In genomic region chr12:19712041-19712440, GRCh38 we compare ENCODE assay signal across 13 cellular contexts.
DNase-seq lines count a peak whose midpoint lies in the region; ATAC-seq and TF ChIP-seq lines count a peak whose summit lies in the region.
"Had no signal": no experiment of that assay in that cellular context is flagged by ENCODE, and none has a peak within 500 bp of the region (broad histone marks: within the 10 kb centered on the region; RNA-seq: fewer than 3 reads in every experiment).

No MANE protein-coding gene starts in this region.

- TF ChIP-seq CTCF in SK-N-SH (IDR thresholded peaks at IDR 0.05): no peak
- TF ChIP-seq CTCF in fibroblast of the aortic adventitia (IDR thresholded peaks at IDR 0.05; ENCODE audit: insufficient read depth, low read length): no peak
- no peak for TF ChIP-seq CTCF in tibial nerve (IDR thresholded peaks at IDR 0.05)
- TF ChIP-seq CTCF in endothelial cell (IDR thresholded peaks at IDR 0.05; ENCODE audit: unreplicated experiment): no peak
- no peak for TF ChIP-seq CTCF in nephron progenitor cell (IDR thresholded peaks at IDR 0.05)

- H3K27ac ChIP-seq in SK-N-SH (ENCODE audit: low read depth in 2 of 2, low read length in 1 of 2): peak overlapping the region in 1 of 2 experiments; percentile 79; a peak in 2 of 4 replicates
- H3K27ac ChIP-seq in tibial nerve: peak overlapping the region in 3 of 4 donors; percentile 19 to 58 (median 47)

- no peaks in the 10 kb centered on the region for H3K36me3 ChIP-seq in SK-N-SH (replicated peaks in 1 of 2; ENCODE audit: control insufficient read depth in 1 of 2, insufficient read depth in 2 of 2, low read length in 1 of 2)
- no peaks in the 10 kb centered on the region for H3K36me3 ChIP-seq in tibial nerve
- H3K36me3 ChIP-seq: BE2C had no signal

- H3K9me2 ChIP-seq in SK-N-SH: no peaks in the 10 kb centered on the region

- peaks cover 6% of the 10 kb centered on the region for H3K4me1 Mint-ChIP-seq in activated CD8-positive, alpha-beta memory T cell treated with anti-CD3 and anti-CD28 coated beads, Interleukin-2, amount 10 ng/mL, durations not matched to agents 7 days and 5 days
- H3K4me1 Mint-ChIP-seq in endothelial cell (ENCODE audit: unreplicated experiment) (no peaks in the 10 kb centered on the region), nephron progenitor cell (no peaks in the 10 kb centered on the region)

- H3K79me2 ChIP-seq in SK-N-SH (ENCODE audit: insufficient read depth): no peaks in the 10 kb centered on the region

- 30% methylated on average over 4 of the region's 4 CpGs for WGBS in SK-N-SH (ENCODE audit: low lambda C conversion rate)
- WGBS in tibial nerve, 2 donors: 70 to 77% methylated on average over 4 of the region's 4 CpGs

- no peaks in the 10 kb centered on the region for H4K20me1 ChIP-seq in SK-N-SH (ENCODE audit: insufficient read depth)

- H3K27me3 ChIP-seq in SK-N-SH (ENCODE audit: insufficient read depth) (no peaks in the 10 kb centered on the region), tibial nerve (no peaks in the 10 kb centered on the region)
- H3K27me3 ChIP-seq: BE2C had no signal

- TF ChIP-seq RAD21 in SK-N-SH (IDR thresholded peaks at IDR 0.05; ENCODE audit: low read length): no peak

- peak in 1 of 2 experiments; percentile 50; a peak in 1 of 4 replicates for TF ChIP-seq EP300 in SK-N-SH (IDR thresholded peaks at IDR 0.05; ENCODE audit: borderline replicate concordance in 1 of 2, low read depth in 1 of 2, low read length in 1 of 2)
- no peak for TF ChIP-seq EP300 in tibial nerve (IDR thresholded peaks at IDR 0.05)

- H3K4me2 ChIP-seq in SK-N-SH: no peak overlapping the region

- ATAC-seq in activated CD8-positive, alpha-beta memory T cell treated with anti-CD3 and anti-CD28 coated beads, Interleukin-2, amount 10 ng/mL, durations not matched to agents 7 days and 5 days: peak; percentile 23
- no peak for ATAC-seq in HG03342 (IDR thresholded peaks at IDR 0.05; ENCODE audit: unreplicated experiment)
- ATAC-seq: left colon had no signal

- POLR2A ChIA-PET in SK-N-SH (lab: Yijun Ruan, JAX): no interaction called here

- H3K4me1 ChIP-seq in SK-N-SH (ENCODE audit: control insufficient read depth in 1 of 2, insufficient read depth in 2 of 2, low read depth in 1 of 2, low read length in 1 of 2) (peaks cover 0 to 11% of the 10 kb centered on the region in 2 experiments; a peak in 1 of 4 replicates), tibial nerve (no peaks in the 10 kb centered on the region)
- H3K4me1 ChIP-seq: BE2C had no signal

- no peak overlapping the region for H3K9ac ChIP-seq in SK-N-SH

- H2AFZ ChIP-seq in SK-N-SH (ENCODE audit: low read depth): no peak overlapping the region; the same call in 1 of the 2 replicates

- no peak overlapping the region for H3K4me3 ChIP-seq in SK-N-SH (ENCODE audit: low read depth in 2 of 2, low read length in 1 of 2)
- no peak overlapping the region for H3K4me3 ChIP-seq in fibroblast of the aortic adventitia (ENCODE audit: low read depth, low read length)
- no peak overlapping the region for H3K4me3 ChIP-seq in tibial nerve

- no peak overlapping the region for H3K4me3 Mint-ChIP-seq in activated CD8-positive, alpha-beta memory T cell treated with anti-CD3 and anti-CD28 coated beads, Interleukin-2, amount 10 ng/mL, durations not matched to agents 7 days and 5 days
- H3K4me3 Mint-ChIP-seq in endothelial cell (ENCODE audit: unreplicated experiment): no peak overlapping the region
- H3K4me3 Mint-ChIP-seq in nephron progenitor cell: no peak overlapping the region
- H3K4me3 Mint-ChIP-seq: dendritic cell treated with granulocyte-macrophage colony-stimulating factor and Interleukin-4, amounts not matched to agents 40 ng/mL and 50 ng/mL, for 4 days had no signal

- H3K9me3 Mint-ChIP-seq in activated CD8-positive, alpha-beta memory T cell treated with anti-CD3 and anti-CD28 coated beads, Interleukin-2, amount 10 ng/mL, durations not matched to agents 7 days and 5 days (ENCODE audit: low read depth): peaks cover 3% of the 10 kb centered on the region
- H3K9me3 Mint-ChIP-seq in endothelial cell (ENCODE audit: unreplicated experiment) (no peaks in the 10 kb centered on the region), nephron progenitor cell (peaks cover 13% of the 10 kb centered on the region)

- peaks cover 4% of the 10 kb centered on the region for H3K36me3 Mint-ChIP-seq in activated CD8-positive, alpha-beta memory T cell treated with anti-CD3 and anti-CD28 coated beads, Interleukin-2, amount 10 ng/mL, durations not matched to agents 7 days and 5 days
- no peaks in the 10 kb centered on the region for H3K36me3 Mint-ChIP-seq in endothelial cell (ENCODE audit: low read depth, unreplicated experiment)
- no peaks in the 10 kb centered on the region for H3K36me3 Mint-ChIP-seq in nephron progenitor cell (ENCODE audit: low read depth)

- CTCF ChIA-PET in activated CD8-positive, alpha-beta memory T cell treated with anti-CD3 and anti-CD28 coated beads, Interleukin-2, amount 10 ng/mL, durations not matched to agents 7 days and 5 days (lab: Charles Lee): no interaction called here
- CTCF ChIA-PET in SK-N-SH (lab: Yijun Ruan, JAX): no interaction called here

- no peak overlapping the region for H3K27ac Mint-ChIP-seq in activated CD8-positive, alpha-beta memory T cell treated with anti-CD3 and anti-CD28 coated beads, Interleukin-2, amount 10 ng/mL, durations not matched to agents 7 days and 5 days
- no peak overlapping the region for H3K27ac Mint-ChIP-seq in endothelial cell (ENCODE audit: unreplicated experiment)
- no peak overlapping the region for H3K27ac Mint-ChIP-seq in nephron progenitor cell
- H3K27ac Mint-ChIP-seq: dendritic cell treated with granulocyte-macrophage colony-stimulating factor and Interleukin-4, amounts not matched to agents 40 ng/mL and 50 ng/mL, for 4 days had no signal

- peaks cover 25% of the 10 kb centered on the region for H3F3A ChIP-seq in SK-N-SH (replicated peaks; ENCODE audit: insufficient read depth)

- no peak for TF ChIP-seq POLR2A in tibial nerve (IDR thresholded peaks at IDR 0.05)

- H3K27me3 Mint-ChIP-seq in activated CD8-positive, alpha-beta memory T cell treated with anti-CD3 and anti-CD28 coated beads, Interleukin-2, amount 10 ng/mL, durations not matched to agents 7 days and 5 days: no peaks in the 10 kb centered on the region
- H3K27me3 Mint-ChIP-seq in endothelial cell (ENCODE audit: unreplicated experiment) (no peaks in the 10 kb centered on the region), nephron progenitor cell (ENCODE audit: low read depth, poor library complexity) (no peaks in the 10 kb centered on the region)
- H3K27me3 Mint-ChIP-seq: dendritic cell treated with granulocyte-macrophage colony-stimulating factor and Interleukin-4, amounts not matched to agents 40 ng/mL and 50 ng/mL, for 4 days; progenitor cell of endocrine pancreas had no signal

- DNase-seq in activated CD8-positive, alpha-beta memory T cell treated with anti-CD3 and anti-CD28 coated beads, Interleukin-2, amount 10 ng/mL, durations not matched to agents 7 days and 5 days: no peak
- no peak for DNase-seq in activated CD8-positive, alpha-beta memory T cell treated with anti-CD3 and anti-CD28 coated beads for 24 hours
- DNase-seq in SK-N-SH (no peak), fibroblast of the aortic adventitia (ENCODE audit: low read depth) (peak; percentile 89), tibial nerve (ENCODE audit: low spot score in 2 of 2) (no peak), endothelial cell (ENCODE audit: low spot score) (no peak), nephron progenitor cell (no peak)
- DNase-seq: activated CD8-positive, alpha-beta memory T cell treated with anti-CD3 and anti-CD28 coated beads, Interleukin-2, amount 50 U/mL, for 48 hours; BE2C; left colon had no signal

- H3K9me3 ChIP-seq in SK-N-SH (peaks cover 15% of the 10 kb centered on the region; the same call in 1 of the 2 replicates), tibial nerve (peaks cover 0 to 21% (median 0%) of the 10 kb centered on the region in 4 donors)
- H3K9me3 ChIP-seq: BE2C had no signal

TF ChIP-seq in SK-N-SH, 30 proteins besides CTCF, POLR2A, EP300 and RAD21 (continues in another document):
- TF ChIP-seq YY1 (IDR thresholded peaks at IDR 0.05; ENCODE audit: low read depth) (no peak), ELF1 (IDR thresholded peaks at IDR 0.05) (no peak), MXI1 (IDR thresholded peaks at IDR 0.05; ENCODE audit: low read depth, low read length) (no peak), JUND (IDR thresholded peaks at IDR 0.05) (peak; percentile 87), SMC3 (IDR thresholded peaks at IDR 0.05; ENCODE audit: low read depth, low read length) (no peak), MEF2A (IDR thresholded peaks at IDR 0.05; ENCODE audit: borderline replicate concordance, low read depth) (peak; percentile 8; the same call in 1 of the 2 replicates), USF1 (IDR thresholded peaks at IDR 0.05; ENCODE audit: borderline replicate concordance, low read depth) (no peak), NRF1 (IDR thresholded peaks at IDR 0.05; ENCODE audit: low read depth, low read length) (no peak), USF2 (IDR thresholded peaks at IDR 0.05; ENCODE audit: borderline replicate concordance, low read depth, low read length) (no peak), POLR2AphosphoS5 (IDR thresholded peaks at IDR 0.05; ENCODE audit: low read depth, low read length) (no peak), NFIC (IDR thresholded peaks at IDR 0.05; ENCODE audit: borderline replicate concordance) (peak; percentile 69), MAX (IDR thresholded peaks at IDR 0.05; ENCODE audit: low read depth) (peak; percentile 53), CHD2 (IDR thresholded peaks at IDR 0.05; ENCODE audit: low read length, partially characterized antibody) (no peak)
